ENCODE assay signal across 17 cellular contexts in the genomic region with DNA sequence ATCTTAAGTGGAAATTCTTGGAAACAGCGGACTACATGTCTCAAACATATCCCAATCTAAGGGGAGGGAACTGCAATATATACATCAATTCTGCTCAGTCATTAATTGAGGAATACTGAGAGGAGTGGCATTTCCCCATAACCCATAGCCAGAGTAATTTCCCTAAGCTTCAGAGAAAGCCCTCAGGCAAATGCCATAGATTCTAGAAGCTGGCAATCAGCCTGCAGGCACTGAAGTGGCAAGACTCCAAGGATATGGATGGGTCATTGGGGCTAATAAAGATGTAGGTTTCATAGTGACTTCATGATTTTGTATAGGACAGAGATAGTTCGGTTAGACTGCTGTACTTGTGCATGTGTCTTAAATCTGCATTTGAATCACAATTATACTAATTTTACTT.
"Had no signal": no experiment of that assay in that cellular context is flagged by ENCODE, and none has a peak within 500 bp of the region (broad histone marks: within the 10 kb centered on the region; RNA-seq: fewer than 3 reads in every experiment).

No MANE protein-coding gene starts in this region.

- H3K27ac ChIP-seq: epithelial cell of prostate, esophagus squamous epithelium, left ventricle myocardium inferior, suprapubic skin, tibial artery had no signal

- DNase-seq: activated B cell treated with CpG ODN at 0.5 μM for 24 hours; activated CD8-positive, alpha-beta memory T cell treated with anti-CD3 and anti-CD28 coated beads, Interleukin-2, amount 10 ng/mL, durations not matched to agents 7 days and 5 days; activated CD8-positive, alpha-beta T cell treated with anti-CD3 and anti-CD28 coated beads, Interleukin-2, amount 10 ng/mL, durations not matched to agents 7 days and 5 days; activated naive CD8-positive, alpha-beta T cell treated with anti-CD3 and anti-CD28 coated beads, Interleukin-2, amount 50 U/mL, for 24 hours; activated T-cell treated with anti-CD3 and anti-CD28 coated beads, Interleukin-2, amount 50 U/mL, for 48 hours; amygdala; esophagus squamous epithelium; left ventricle myocardium inferior; posterior cingulate gyrus; right cardiac atrium; stimulated activated CD4-positive, alpha-beta T cell treated with anti-CD3 and anti-CD28 coated beads, Interleukin-15, amount 100 ng/mL, for 24 hours; stimulated activated CD4-positive, alpha-beta T cell treated with anti-CD3 and anti-CD28 coated beads, Interleukin-2, amount 100 ng/mL, for 24 hours; stimulated activated naive CD4-positive, alpha-beta T cell; tibial artery had no signal

- H3K4me1 ChIP-seq: esophagus squamous epithelium, left ventricle myocardium inferior, suprapubic skin, tibial artery had no signal

- H3K4me3 ChIP-seq: esophagus squamous epithelium, left ventricle myocardium inferior, lung, suprapubic skin, tibial artery had no signal

- H3K27me3 ChIP-seq: esophagus squamous epithelium, suprapubic skin, tibial artery had no signal

- H3K36me3 ChIP-seq: esophagus squamous epithelium, left ventricle myocardium inferior, suprapubic skin, tibial artery had no signal

- H3K9me3 ChIP-seq: esophagus squamous epithelium, left ventricle myocardium inferior, suprapubic skin, tibial artery had no signal
